ENCODE assay signal across 20 cellular contexts in genomic region chr2:238479847-238480246, GRCh38.
"Had no signal": no experiment of that assay in that cellular context is flagged by ENCODE, and none has a peak within 500 bp of the region (broad histone marks: within the 10 kb centered on the region; RNA-seq: fewer than 3 reads in every experiment).

No MANE protein-coding gene starts in this region.

- H3K4me1 ChIP-seq: SJSA1 had no signal

- H3K4me3 ChIP-seq: SJSA1, SK-N-MC had no signal

- H3K9ac ChIP-seq: KMS-11 had no signal

- H3K36me3 ChIP-seq: SJSA1 had no signal

- H3K27ac ChIP-seq: KMS-11, SJSA1, SK-N-MC had no signal

- DNase-seq: Kasumi-1, MM.1S, NCI-H1092 treated with DMSO at 0.1 percent for 48 hours, NCI-H1436 treated with DMSO at 0.1 percent for 48 hours, NCI-H1694 treated with DMSO at 0.1 percent for 48 hours, NCI-H1930, NCI-H2081, NCI-H2107, NCI-H2227 treated with DMSO at 0.1 percent for 48 hours, NCI-H524, NCI-H69, NCI-H774, Right ventricle myocardium superior, RPMI8226, SIG-M5, T-helper 1 cell had no signal

- FAIRE-seq: RCC 7860 had no signal
